In the genomic region with DNA sequence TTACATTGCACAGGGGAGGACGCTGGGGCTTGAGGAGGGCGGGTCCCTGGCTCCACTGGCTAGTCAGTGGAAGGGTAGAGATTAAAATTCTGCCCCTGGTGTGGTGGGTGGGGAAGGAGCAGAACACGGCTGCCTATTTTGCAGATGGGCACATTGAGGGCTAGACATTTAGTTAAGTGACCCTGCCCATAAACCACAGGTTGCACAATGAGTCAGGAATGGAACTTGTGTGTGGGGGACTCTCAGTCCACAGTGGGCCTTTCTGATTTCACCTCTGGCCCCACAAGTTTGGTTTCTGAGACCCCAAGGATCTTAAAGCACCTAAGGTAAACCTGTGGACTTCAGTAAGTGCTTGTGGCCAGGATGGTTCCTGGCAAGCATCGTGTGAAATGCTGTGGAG, we compare ENCODE assay signal across 18 cellular contexts. TPM values are rescaled to one million over a fixed set of nuclear protein-coding genes. Genes with fewer than 3 reads are reported as not detected.
DNase-seq lines count a peak whose midpoint lies in the region; ATAC-seq and TF ChIP-seq lines count a peak whose summit lies in the region.
"Had no signal": no experiment of that assay in that cellular context is flagged by ENCODE, and none has a peak within 500 bp of the region (broad histone marks: within the 10 kb centered on the region; RNA-seq: fewer than 3 reads in every experiment).

No MANE protein-coding gene starts in this region.

- H3K9me3 Mint-ChIP-seq in activated CD8-positive, alpha-beta T cell treated with anti-CD3 and anti-CD28 coated beads for 36 hours, result peaks cover 4% of the 10 kb centered on the region
- no peaks in the 10 kb centered on the region for H3K9me3 Mint-ChIP-seq in activated CD8-positive, alpha-beta T cell treated with anti-CD3 and anti-CD28 coated beads, Interleukin-2, amount 10 ng/mL, durations not matched to agents 7 days and 5 days (ENCODE audit: insufficient read depth)
- H3K9me3 Mint-ChIP-seq in CD8-positive, alpha-beta memory T cell, result no peaks in the 10 kb centered on the region
- no peaks in the 10 kb centered on the region for H3K9me3 Mint-ChIP-seq in stimulated activated effector memory CD8-positive, alpha-beta T cell treated with anti-CD3 and anti-CD28 coated beads, Interleukin-12 subunit alpha, Interleukin-12 subunit beta, amount 100 ng/mL, for 72 hours

- H3K4me3 Mint-ChIP-seq in activated CD8-positive, alpha-beta T cell treated with anti-CD3 and anti-CD28 coated beads for 36 hours, result no peak overlapping the region
- H3K4me3 Mint-ChIP-seq in activated CD8-positive, alpha-beta T cell treated with anti-CD3 and anti-CD28 coated beads, Interleukin-2, amount 10 ng/mL, durations not matched to agents 7 days and 5 days, result no peak overlapping the region
- peak overlapping the region in 4 of 7 donors; percentile 15 to 80 (median 46) for H3K4me3 Mint-ChIP-seq in CD8-positive, alpha-beta memory T cell
- no peak overlapping the region for H3K4me3 Mint-ChIP-seq in T-helper 17 cell
- H3K4me3 Mint-ChIP-seq in stimulated activated effector memory CD8-positive, alpha-beta T cell treated with anti-CD3 and anti-CD28 coated beads, Interleukin-12 subunit alpha, Interleukin-12 subunit beta, amount 100 ng/mL, for 72 hours, result peak overlapping the region; percentile 53

- H3K27me3 ChIP-seq in CD8-positive, alpha-beta memory T cell (ENCODE audit: insufficient read depth, low read length, poor library complexity, severe bottlenecking), result no peaks in the 10 kb centered on the region

- H3K27me3 Mint-ChIP-seq in activated CD8-positive, alpha-beta T cell treated with anti-CD3 and anti-CD28 coated beads for 36 hours, result no peaks in the 10 kb centered on the region
- no peaks in the 10 kb centered on the region for H3K27me3 Mint-ChIP-seq in activated CD8-positive, alpha-beta T cell treated with anti-CD3 and anti-CD28 coated beads, Interleukin-2, amount 10 ng/mL, durations not matched to agents 7 days and 5 days (ENCODE audit: low read depth)
- peaks cover 0 to 4% of the 10 kb centered on the region in 2 donors for H3K27me3 Mint-ChIP-seq in CD8-positive, alpha-beta memory T cell
- H3K27me3 Mint-ChIP-seq in T-helper 17 cell, result no peaks in the 10 kb centered on the region

- H3K9me3 ChIP-seq in CD8-positive, alpha-beta memory T cell (ENCODE audit: low read length), result no peaks in the 10 kb centered on the region
- H3K9me3 ChIP-seq in T-helper 17 cell (ENCODE audit: control insufficient read depth, low read length, poor library complexity, severe bottlenecking), result no peaks in the 10 kb centered on the region

- no peak overlapping the region for H3K27ac ChIP-seq in CD8-positive, alpha-beta memory T cell (ENCODE audit: low read depth, low read length)
- H3K27ac ChIP-seq: 22Rv1 had no signal

- H3K4me1 ChIP-seq in CD8-positive, alpha-beta memory T cell (ENCODE audit: insufficient read depth, low read length), result peaks cover 42% of the 10 kb centered on the region

- POLR2A ChIA-PET in activated CD8-positive, alpha-beta T cell treated with anti-CD3 and anti-CD28 coated beads for 36 hours (lab: Charles Lee), result interaction anchor here (1.3 kb wide), 1 partner anchor 10 kb away, joined by 3 read pairs; no protein-coding TSS in a partner anchor
- POLR2A ChIA-PET in activated CD8-positive, alpha-beta T cell treated with anti-CD3 and anti-CD28 coated beads, Interleukin-2, amount 10 ng/mL, durations not matched to agents 7 days and 5 days (lab: Charles Lee), result no interaction called here
- POLR2A ChIA-PET in CD8-positive, alpha-beta memory T cell (lab: Charles Lee), result no interaction called here

- H3K4me1 Mint-ChIP-seq in activated CD8-positive, alpha-beta T cell treated with anti-CD3 and anti-CD28 coated beads for 36 hours (ENCODE audit: low read depth), result peaks cover 77% of the 10 kb centered on the region
- H3K4me1 Mint-ChIP-seq in activated CD8-positive, alpha-beta T cell treated with anti-CD3 and anti-CD28 coated beads, Interleukin-2, amount 10 ng/mL, durations not matched to agents 7 days and 5 days (ENCODE audit: low read depth), result peaks cover 50% of the 10 kb centered on the region
- peaks cover 56 to 89% (median 65%) of the 10 kb centered on the region in 3 donors for H3K4me1 Mint-ChIP-seq in CD8-positive, alpha-beta memory T cell
- peaks cover 42% of the 10 kb centered on the region for H3K4me1 Mint-ChIP-seq in T-helper 17 cell
- H3K4me1 Mint-ChIP-seq in stimulated activated effector memory CD8-positive, alpha-beta T cell treated with anti-CD3 and anti-CD28 coated beads, Interleukin-12 subunit alpha, Interleukin-12 subunit beta, amount 100 ng/mL, for 72 hours, result peaks cover 86% of the 10 kb centered on the region

- no peak for ATAC-seq in activated CD8-positive, alpha-beta T cell treated with anti-CD3 and anti-CD28 coated beads for 36 hours
- ATAC-seq in activated CD8-positive, alpha-beta T cell treated with anti-CD3 and anti-CD28 coated beads, Interleukin-2, amount 10 ng/mL, durations not matched to agents 7 days and 5 days, result no peak
- ATAC-seq in T-helper 17 cell (no peak), HG03457 (IDR thresholded peaks at IDR 0.05; ENCODE audit: unreplicated experiment) (no peak)
- no peak for ATAC-seq in stimulated activated effector memory CD8-positive, alpha-beta T cell treated with anti-CD3 and anti-CD28 coated beads, Interleukin-12 subunit alpha, Interleukin-12 subunit beta, amount 100 ng/mL, for 72 hours

- CTCF ChIA-PET in activated CD8-positive, alpha-beta T cell treated with anti-CD3 and anti-CD28 coated beads for 36 hours (lab: Charles Lee), result interaction anchor here (1.0 to 1.3 kb wide), 2 partner anchors 10 to 39 kb away, joined by 3 read pairs; no protein-coding TSS in a partner anchor
- CTCF ChIA-PET in activated CD8-positive, alpha-beta T cell treated with anti-CD3 and anti-CD28 coated beads, Interleukin-2, amount 10 ng/mL, durations not matched to agents 7 days and 5 days (lab: Charles Lee), result no interaction called here
- CTCF ChIA-PET in CD8-positive, alpha-beta memory T cell (lab: Charles Lee), result no interaction called here

- no peak for TF ChIP-seq CTCF in activated CD8-positive, alpha-beta T cell treated with anti-CD3 and anti-CD28 coated beads for 36 hours (IDR thresholded peaks at IDR 0.05)

- peak overlapping the region; percentile 67 for H3K27ac Mint-ChIP-seq in activated CD8-positive, alpha-beta T cell treated with anti-CD3 and anti-CD28 coated beads for 36 hours
- H3K27ac Mint-ChIP-seq in activated CD8-positive, alpha-beta T cell treated with anti-CD3 and anti-CD28 coated beads, Interleukin-2, amount 10 ng/mL, durations not matched to agents 7 days and 5 days, result no peak overlapping the region
- peak overlapping the region in 6 of 8 donors; percentile 66 to 87 (median 74) for H3K27ac Mint-ChIP-seq in CD8-positive, alpha-beta memory T cell
- H3K27ac Mint-ChIP-seq in T-helper 17 cell, result peak overlapping the region; percentile 74
- H3K27ac Mint-ChIP-seq in stimulated activated effector memory CD8-positive, alpha-beta T cell treated with anti-CD3 and anti-CD28 coated beads, Interleukin-12 subunit alpha, Interleukin-12 subunit beta, amount 100 ng/mL, for 72 hours, result peak overlapping the region; percentile 85

- H3K36me3 Mint-ChIP-seq in activated CD8-positive, alpha-beta T cell treated with anti-CD3 and anti-CD28 coated beads for 36 hours (ENCODE audit: low read depth), result peaks cover 13% of the 10 kb centered on the region
- peaks cover 6% of the 10 kb centered on the region for H3K36me3 Mint-ChIP-seq in activated CD8-positive, alpha-beta T cell treated with anti-CD3 and anti-CD28 coated beads, Interleukin-2, amount 10 ng/mL, durations not matched to agents 7 days and 5 days (ENCODE audit: low read depth)
- H3K36me3 Mint-ChIP-seq in CD8-positive, alpha-beta memory T cell, result peaks cover 0 to 4% (median 4%) of the 10 kb centered on the region in 3 donors
- H3K36me3 Mint-ChIP-seq in T-helper 17 cell (ENCODE audit: low read depth), result peaks cover 3% of the 10 kb centered on the region
- peaks cover 11% of the 10 kb centered on the region for H3K36me3 Mint-ChIP-seq in stimulated activated effector memory CD8-positive, alpha-beta T cell treated with anti-CD3 and anti-CD28 coated beads, Interleukin-12 subunit alpha, Interleukin-12 subunit beta, amount 100 ng/mL, for 72 hours

- intact Hi-C loops in activated CD8-positive, alpha-beta T cell treated with anti-CD3 and anti-CD28 coated beads for 36 hours (cut with micrococcal nuclease), result no loop called here

- no peaks in the 10 kb centered on the region for H3K36me3 ChIP-seq in CD8-positive, alpha-beta memory T cell (ENCODE audit: insufficient read depth, low read length)

- peak; percentile 59 for DNase-seq in activated CD8-positive, alpha-beta T cell treated with anti-CD3 and anti-CD28 coated beads for 36 hours
- no peak for DNase-seq in activated CD8-positive, alpha-beta T cell treated with anti-CD3 and anti-CD28 coated beads, Interleukin-2, amount 10 ng/mL, durations not matched to agents 7 days and 5 days
- no peak for DNase-seq in CD8-positive, alpha-beta memory T cell
- DNase-seq in T-helper 17 cell (no peak), COLO829 (ENCODE audit: low spot score) (no peak)
- no peak for DNase-seq in stimulated activated effector memory CD8-positive, alpha-beta T cell treated with anti-CD3 and anti-CD28 coated beads, Interleukin-12 subunit alpha, Interleukin-12 subunit beta, amount 100 ng/mL, for 72 hours (ENCODE audit: low spot score in 2 of 2)
- no peak for DNase-seq in stimulated activated naive CD4-positive, alpha-beta T cell treated with Interleukin-2 at 50 U/mL for 16 hours (lab: John Stamatoyannopoulos, UW)
- DNase-seq: Calu3, DMS79 treated with DMSO at 0.1 percent for 48 hours, HCEC 1CT, IMR-90, Kasumi-1, NCI-H1436, NCI-H2081, NCI-H524 treated with DMSO at 0.1 percent for 48 hours, SIG-M5 had no signal

- no peak overlapping the region for H3K4me3 ChIP-seq in CD8-positive, alpha-beta memory T cell (ENCODE audit: low read length)

RNA-seq across cellular contexts. Expression of gene CCDC167, which starts 22.0 kb away (rescaled TPM):
- total RNA-seq in activated CD8-positive, alpha-beta T cell treated with anti-CD3 and anti-CD28 coated beads for 36 hours, result 10 to 100 TPM; 63.7 to 68.1 TPM
- 10 to 100 TPM; 64.0 to 69.4 TPM for total RNA-seq in activated CD8-positive, alpha-beta T cell treated with anti-CD3 and anti-CD28 coated beads, Interleukin-2, amount 10 ng/mL, durations not matched to agents 7 days and 5 days
- 10 to 100 TPM; 79.5 to 86.3 TPM for total RNA-seq in CD8-positive, alpha-beta memory T cell
- polyA plus RNA-seq in CD8-positive, alpha-beta memory T cell, result 181 TPM
- 10 to 100 TPM; 29.6 to 43.7 TPM for total RNA-seq in T-helper 17 cell

Comparison
In these comparisons a context has a peak if more than half of its experiments do, and no peak if none do; other contexts are left out.
1. H3K4me3 Mint-ChIP-seq: peak in CD8-positive, alpha-beta memory T cell (4 of 7) and stimulated activated effector memory CD8-positive, alpha-beta T cell treated with anti-CD3 and anti-CD28 coated beads, Interleukin-12 subunit alpha, Interleukin-12 subunit beta, amount 100 ng/mL, for 72 hours (single experiment); none in activated CD8-positive, alpha-beta T cell treated with anti-CD3 and anti-CD28 coated beads for 36 hours (single experiment), activated CD8-positive, alpha-beta T cell treated with anti-CD3 and anti-CD28 coated beads, Interleukin-2, amount 10 ng/mL, durations not matched to agents 7 days and 5 days (single experiment) and T-helper 17 cell (single experiment).